10 cellular contexts compared by ENCODE assay signal in genomic region chr6:158654960-158655485, GRCh38. TPM values are rescaled to one million over a fixed set of nuclear protein-coding genes. Genes with fewer than 3 reads are reported as not detected.
DNase-seq lines count a peak whose midpoint lies in the region; ATAC-seq lines count a peak whose summit lies in the region.
"Had no signal": no experiment of that assay in that cellular context is flagged by ENCODE, and none has a peak within 500 bp of the region (broad histone marks: within the 10 kb centered on the region; RNA-seq: fewer than 3 reads in every experiment).

No MANE protein-coding gene starts in this region.

- H3K27ac ChIP-seq in caudate nucleus (ENCODE audit: low read depth, low read length), result peak overlapping the region; percentile 49
- H3K27ac ChIP-seq in muscle layer of colon (ENCODE audit: low read depth, low read length), result peak overlapping the region; percentile 24

- peak; percentile 72 for DNase-seq in CD1c-positive myeloid dendritic cell (ENCODE audit: extremely low spot score)
- DNase-seq in NCI-H1105 treated with DMSO at 0.1 percent for 48 hours (lab: John Stamatoyannopoulos, UW), result peak; percentile 97
- no peak for DNase-seq in caudate nucleus (lab: John Stamatoyannopoulos, UW)
- DNase-seq in NCI-H748 (lab: John Stamatoyannopoulos, UW; ENCODE audit: unreplicated experiment), result no peak
- DNase-seq in posterior vena cava (ENCODE audit: low spot score), result no peak
- DNase-seq: central memory CD4-positive, alpha-beta T cell; stimulated activated CD4-positive, alpha-beta T cell treated with anti-CD3 and anti-CD28 coated beads, Interleukin-15, amount 100 ng/mL, for 24 hours had no signal

- no peak overlapping the region for H3K4me3 ChIP-seq in muscle layer of colon (ENCODE audit: low read depth in 1 of 2, low read length in 2 of 2)

- no peaks in the 10 kb centered on the region for H3K36me3 ChIP-seq in muscle layer of colon (ENCODE audit: insufficient read depth, low read length)

- ATAC-seq in HG03521 (IDR thresholded peaks at IDR 0.05; ENCODE audit: unreplicated experiment) (no peak), GM21423 (IDR thresholded peaks at IDR 0.05; ENCODE audit: unreplicated experiment) (no peak)

- H3K9ac ChIP-seq in muscle layer of colon (ENCODE audit: low read length), result no peak overlapping the region

- intact Hi-C loops in posterior vena cava (cut with DNase I), result no loop called here

- no peaks in the 10 kb centered on the region for H3K27me3 ChIP-seq in muscle layer of colon (ENCODE audit: control insufficient read depth in 1 of 2, insufficient read depth in 2 of 2, low read length in 2 of 2)

- no peaks in the 10 kb centered on the region for H3K9me3 ChIP-seq in muscle layer of colon (ENCODE audit: low read length)

- H3K4me1 ChIP-seq in muscle layer of colon (ENCODE audit: insufficient read depth, low read length), result peaks cover 18% of the 10 kb centered on the region

RNA-seq across cellular contexts. Expression of gene SYTL3, which starts 5.2 kb away (rescaled TPM):
- 1 to 10 TPM; 2.0 to 6.5 TPM for total RNA-seq in posterior vena cava

RNA-seq across cellular contexts. Expression of gene DYNLT1, which starts 10.5 kb away (rescaled TPM):
- total RNA-seq in posterior vena cava, result 10 to 100 TPM; 91.3 to 91.4 TPM

Comparison
In these comparisons a context has a peak if more than half of its experiments do, and no peak if none do; other contexts are left out.
1. DNase-seq: peak in CD1c-positive myeloid dendritic cell (single experiment) and NCI-H1105 treated with DMSO at 0.1 percent for 48 hours (single experiment); none in caudate nucleus (0 of 61), NCI-H748 (single experiment) and posterior vena cava (single experiment).